ENCODE assay signal across 13 cellular contexts in genomic region chr19:17654993-17655392, GRCh38. TPM values are rescaled to one million over a fixed set of nuclear protein-coding genes. Genes with fewer than 3 reads are reported as not detected.
DNase-seq lines count a peak whose midpoint lies in the region; ATAC-seq, FAIRE-seq and TF ChIP-seq lines count a peak whose summit lies in the region.
"Had no signal": no experiment of that assay in that cellular context is flagged by ENCODE, and none has a peak within 500 bp of the region (broad histone marks: within the 10 kb centered on the region; RNA-seq: fewer than 3 reads in every experiment).

No MANE protein-coding gene starts in this region.

- no peaks in the 10 kb centered on the region for H3K9me2 ChIP-seq in PC-9 (ENCODE audit: insufficient read depth)

- CTCF ChIA-PET in activated CD4-positive, alpha-beta T cell treated with anti-CD3 and anti-CD28 coated beads for 36 hours (lab: Charles Lee) = no interaction called here
- CTCF ChIA-PET in PC-9 (lab: Charles Lee) = no interaction called here

- peak; percentile 39 for DNase-seq in activated CD4-positive, alpha-beta T cell treated with anti-CD3 and anti-CD28 coated beads for 36 hours
- no peak for DNase-seq in activated CD4-positive, alpha-beta T cell treated with anti-CD3 and anti-CD28 coated beads for 4 hours
- DNase-seq in GM12891 (ENCODE audit: insufficient read length, low spot score) (no peak), PC-9 (peak; percentile 35 to 48), left colon (peak; percentile 49 to 60), activated gamma-delta T cell treated with Interleukin-2 at 50 U/mL for 16 hours (no peak)
- DNase-seq: EL, spleen, T-cell had no signal

- intact Hi-C loops in activated CD4-positive, alpha-beta T cell treated with anti-CD3 and anti-CD28 coated beads for 36 hours (cut with DNase I, micrococcal nuclease) = no loop called here
- intact Hi-C loops in PC-9 (cut with micrococcal nuclease; ENCODE audit: unreplicated experiment) = no loop called here
- intact Hi-C loops in left colon (cut with DNase I, micrococcal nuclease) = no loop called here

- H3K27ac ChIP-seq in PC-9 = no peak overlapping the region
- H3K27ac ChIP-seq: neutrophil, spleen, vagina had no signal

- H3K4me1 Mint-ChIP-seq in activated CD4-positive, alpha-beta T cell treated with anti-CD3 and anti-CD28 coated beads for 36 hours = no peaks in the 10 kb centered on the region
- H3K4me1 Mint-ChIP-seq: T-cell had no signal

- H3K27ac Mint-ChIP-seq in activated CD4-positive, alpha-beta T cell treated with anti-CD3 and anti-CD28 coated beads for 36 hours = no peak overlapping the region
- H3K27ac Mint-ChIP-seq: T-cell had no signal

- FAIRE-seq in GM12891 (lab: Jason Lieb, UNC) = peak; percentile 51

- POLR2A ChIA-PET in activated CD4-positive, alpha-beta T cell treated with anti-CD3 and anti-CD28 coated beads for 36 hours (lab: Charles Lee) = no interaction called here
- POLR2A ChIA-PET in PC-9 (lab: Charles Lee; ENCODE audit: unreplicated experiment) = no interaction called here

- peaks cover 55% of the 10 kb centered on the region for H3K27me3 ChIP-seq in PC-9 (ENCODE audit: insufficient read depth, low read depth)
- H3K27me3 ChIP-seq: neutrophil, vagina had no signal

- no peak for ATAC-seq in activated CD4-positive, alpha-beta T cell treated with anti-CD3 and anti-CD28 coated beads for 36 hours
- ATAC-seq in left colon (peak; percentile 97), GM18861 (IDR thresholded peaks at IDR 0.05; ENCODE audit: unreplicated experiment) (no peak), HG03442 (IDR thresholded peaks at IDR 0.05; ENCODE audit: unreplicated experiment) (no peak)
- ATAC-seq: T-cell had no signal

- no TSS peak for BruUV-seq in PC-9 (replicated peaks; lab: Mats Ljungman, UMichigan)

- H3K36me3 ChIP-seq in PC-9 (ENCODE audit: low read depth) = no peaks in the 10 kb centered on the region
- H3K36me3 ChIP-seq: neutrophil, spleen, vagina had no signal

- no peaks in the 10 kb centered on the region for H3K9me3 Mint-ChIP-seq in activated CD4-positive, alpha-beta T cell treated with anti-CD3 and anti-CD28 coated beads for 36 hours (ENCODE audit: low read depth)
- H3K9me3 Mint-ChIP-seq: T-cell had no signal

- no peak overlapping the region for H3K4me3 Mint-ChIP-seq in activated CD4-positive, alpha-beta T cell treated with anti-CD3 and anti-CD28 coated beads for 36 hours
- H3K4me3 Mint-ChIP-seq: T-cell had no signal

- no peak overlapping the region for H3K4me3 ChIP-seq in PC-9
- H3K4me3 ChIP-seq: spleen, vagina had no signal

- H3F3A ChIP-seq in PC-9 (ENCODE audit: insufficient read depth, low read depth) = peaks cover 20% of the 10 kb centered on the region

- H3K9me3 ChIP-seq in PC-9 (ENCODE audit: insufficient read depth, low read depth) = no peaks in the 10 kb centered on the region
- H3K9me3 ChIP-seq: neutrophil, spleen, vagina had no signal

- H3K79me2 ChIP-seq in PC-9 (ENCODE audit: low read depth) = no peaks in the 10 kb centered on the region

- no peaks in the 10 kb centered on the region for H3K4me1 ChIP-seq in PC-9 (replicated peaks; ENCODE audit: insufficient read depth)
- H3K4me1 ChIP-seq: spleen, vagina had no signal

- no peaks in the 10 kb centered on the region for H3K36me3 Mint-ChIP-seq in activated CD4-positive, alpha-beta T cell treated with anti-CD3 and anti-CD28 coated beads for 36 hours (ENCODE audit: low read depth)
- H3K36me3 Mint-ChIP-seq: T-cell had no signal

- H4K20me1 ChIP-seq in PC-9 (ENCODE audit: insufficient read depth) = no peaks in the 10 kb centered on the region

- no peak for TF ChIP-seq POLR2A in GM12891 (IDR thresholded peaks at IDR 0.05; ENCODE audit: low read depth, low read length)

- no peak overlapping the region for H2AFZ ChIP-seq in PC-9

- no peak overlapping the region for H3K4me2 ChIP-seq in PC-9

- peaks cover 3% of the 10 kb centered on the region for H3K27me3 Mint-ChIP-seq in activated CD4-positive, alpha-beta T cell treated with anti-CD3 and anti-CD28 coated beads for 36 hours

- no peak for TF ChIP-seq CTCF in PC-9 (conservative IDR thresholded peaks at IDR 0.05)

TF ChIP-seq in GM12891, 5 proteins besides CTCF, POLR2A, EP300 and RAD21:
- no peak for TF ChIP-seq TAF1 (IDR thresholded peaks at IDR 0.05; ENCODE audit: low read depth, low read length)
- no peak for TF ChIP-seq POLR2AphosphoS5 (IDR thresholded peaks at IDR 0.05; ENCODE audit: low read depth, low read length)
- TF ChIP-seq POU2F2 (IDR thresholded peaks at IDR 0.05; ENCODE audit: low read depth, low read length) = no peak
- no peak for TF ChIP-seq SPI1 (IDR thresholded peaks at IDR 0.05; ENCODE audit: low read depth, low read length)
- TF ChIP-seq PAX5 (IDR thresholded peaks at IDR 0.05; ENCODE audit: insufficient read depth, low read length, severe bottlenecking) = no peak

RNA-seq across cellular contexts. Expression of gene UNC13A, which starts 33.2 kb away (rescaled TPM):
- under 1 TPM; 0.02 to 0.04 TPM for total RNA-seq in activated CD4-positive, alpha-beta T cell treated with anti-CD3 and anti-CD28 coated beads for 36 hours
- polyA plus RNA-seq in GM12891 (2012; ENCODE audit: low read depth, missing spikeins) = 0.10 TPM
- total RNA-seq in PC-9 (2021) (0.17 and 0.20 TPM in 2 replicates), left colon (under 1 TPM; 0.24 to 0.28 TPM)

Comparison
In these comparisons a context has a peak if more than half of its experiments do, and no peak if none do; other contexts are left out.
1. DNase-seq: peak in activated CD4-positive, alpha-beta T cell treated with anti-CD3 and anti-CD28 coated beads for 36 hours (single experiment), PC-9 (2 of 2) and left colon (2 of 2); none in activated CD4-positive, alpha-beta T cell treated with anti-CD3 and anti-CD28 coated beads for 4 hours (0 of 2), GM12891 (single experiment) and activated gamma-delta T cell treated with Interleukin-2 at 50 U/mL for 16 hours (single experiment).